8 cellular contexts compared by ENCODE assay signal in genomic region chr2:195559431-195559914, GRCh38.
A peak's percentile ranks its signal among the peaks of the same experiment; 100 is the strongest.
DNase-seq lines count a peak whose midpoint lies in the region; ATAC-seq, FAIRE-seq and TF ChIP-seq lines count a peak whose summit lies in the region.

No MANE protein-coding gene starts in this region.

- no peaks in the 10 kb centered on the region for H3K27me3 ChIP-seq in astrocyte (ENCODE audit: insufficient read depth, low read length)

- peak overlapping the region; percentile 1 for H3K27ac Mint-ChIP-seq in astrocyte (ENCODE audit: unreplicated experiment)
- H3K27ac Mint-ChIP-seq in natural killer cell treated with Interleukin-12 subunit alpha and Interleukin-12 subunit beta and Interleukin-15 and Interleukin-18, amount 100 ng/mL, for 72 hours = peak overlapping the region; percentile 98 to 100
- no peak overlapping the region for H3K27ac Mint-ChIP-seq in type B pancreatic cell

- H3K4me3 Mint-ChIP-seq in astrocyte (ENCODE audit: unreplicated experiment) (no peak overlapping the region), type B pancreatic cell (no peak overlapping the region)
- H3K4me3 Mint-ChIP-seq in natural killer cell treated with Interleukin-12 subunit alpha and Interleukin-12 subunit beta and Interleukin-15 and Interleukin-18, amount 100 ng/mL, for 72 hours = peak overlapping the region; percentile 90

- H3K4me2 ChIP-seq in astrocyte (ENCODE audit: low read length) = peak overlapping the region; percentile 60

- H3K36me3 ChIP-seq in astrocyte (ENCODE audit: insufficient read depth, low read length) = no peaks in the 10 kb centered on the region

- no peak overlapping the region for H3K4me3 ChIP-seq in AG10803 (ENCODE audit: low read length)
- H3K4me3 ChIP-seq in astrocyte (ENCODE audit: insufficient read depth, low read depth, low read length) = no peak overlapping the region

- H3K27ac ChIP-seq in astrocyte (ENCODE audit: low read depth, low read length) = peak overlapping the region; percentile 89

- H3K4me1 Mint-ChIP-seq in astrocyte (ENCODE audit: low read depth, unreplicated experiment) (peaks cover 20% of the 10 kb centered on the region), type B pancreatic cell (ENCODE audit: unreplicated experiment) (no peaks in the 10 kb centered on the region)
- peaks cover 43 to 63% of the 10 kb centered on the region in 2 donors for H3K4me1 Mint-ChIP-seq in natural killer cell treated with Interleukin-12 subunit alpha and Interleukin-12 subunit beta and Interleukin-15 and Interleukin-18, amount 100 ng/mL, for 72 hours (ENCODE audit: low read depth in 2 of 2)

- DNase-seq in AG10803 (ENCODE audit: low read depth) = peak; percentile 97
- peak; percentile 56 for DNase-seq in GM19239 (ENCODE audit: insufficient read length, low spot score)
- peak; percentile 38 to 99 (median 67) for DNase-seq in T-helper 1 cell
- peak; percentile 98 for DNase-seq in astrocyte (ENCODE audit: low read depth)
- DNase-seq in natural killer cell treated with Interleukin-12 subunit alpha and Interleukin-12 subunit beta and Interleukin-15 and Interleukin-18, amount 100 ng/mL, for 72 hours (ENCODE audit: low spot score) = peak; percentile 85
- no peak for DNase-seq in NCI-H1930 (lab: John Stamatoyannopoulos, UW)
- DNase-seq in type B pancreatic cell (ENCODE audit: extremely low spot score, unreplicated experiment) = no peak

- peak overlapping the region; percentile 35 for H2AFZ ChIP-seq in astrocyte (ENCODE audit: low read depth, low read length)

- ATAC-seq in HG03342 (IDR thresholded peaks at IDR 0.05; ENCODE audit: unreplicated experiment) = peak; percentile 83
- ATAC-seq in natural killer cell treated with Interleukin-12 subunit alpha and Interleukin-12 subunit beta and Interleukin-15 and Interleukin-18, amount 100 ng/mL, for 72 hours = peak; percentile 84 to 88

- H3K4me1 ChIP-seq in astrocyte (ENCODE audit: insufficient read depth, low read length) = peaks cover 29% of the 10 kb centered on the region

- no peaks in the 10 kb centered on the region for H3K27me3 Mint-ChIP-seq in astrocyte (ENCODE audit: low read depth, unreplicated experiment)
- H3K27me3 Mint-ChIP-seq in natural killer cell treated with Interleukin-12 subunit alpha and Interleukin-12 subunit beta and Interleukin-15 and Interleukin-18, amount 100 ng/mL, for 72 hours = no peaks in the 10 kb centered on the region
- no peaks in the 10 kb centered on the region for H3K27me3 Mint-ChIP-seq in type B pancreatic cell

- H3K9me3 Mint-ChIP-seq in astrocyte (ENCODE audit: unreplicated experiment) (no peaks in the 10 kb centered on the region), type B pancreatic cell (no peaks in the 10 kb centered on the region)
- H3K9me3 Mint-ChIP-seq in natural killer cell treated with Interleukin-12 subunit alpha and Interleukin-12 subunit beta and Interleukin-15 and Interleukin-18, amount 100 ng/mL, for 72 hours = peaks cover 2% of the 10 kb centered on the region

- H3K9ac ChIP-seq in astrocyte (ENCODE audit: low read length) = peak overlapping the region; percentile 7

- peak; percentile 99 for FAIRE-seq in GM19239 (lab: Jason Lieb, UNC)
- peak; percentile 37 for FAIRE-seq in astrocyte (lab: Jason Lieb, UNC)

- H3K79me2 ChIP-seq in astrocyte (ENCODE audit: insufficient read depth, low read length) = no peaks in the 10 kb centered on the region

- H3K9me3 ChIP-seq in astrocyte (ENCODE audit: insufficient read depth, low read depth, low read length) = no peaks in the 10 kb centered on the region

- no peaks in the 10 kb centered on the region for H4K20me1 ChIP-seq in astrocyte (ENCODE audit: insufficient read depth, low read length)

- TF ChIP-seq CTCF in AG10803 (conservative IDR thresholded peaks at IDR 0.05; ENCODE audit: low read length) = no peak
- TF ChIP-seq CTCF in astrocyte (IDR thresholded peaks at IDR 0.05; ENCODE audit: insufficient read depth, low read depth, low read length) = no peak
- no peak for TF ChIP-seq CTCF in type B pancreatic cell (conservative IDR thresholded peaks at IDR 0.05)

- H3K36me3 Mint-ChIP-seq in astrocyte (ENCODE audit: low read depth, unreplicated experiment) (no peaks in the 10 kb centered on the region), type B pancreatic cell (no peaks in the 10 kb centered on the region)
- peaks cover 24% of the 10 kb centered on the region for H3K36me3 Mint-ChIP-seq in natural killer cell treated with Interleukin-12 subunit alpha and Interleukin-12 subunit beta and Interleukin-15 and Interleukin-18, amount 100 ng/mL, for 72 hours

Comparison
In these comparisons a context has a peak if more than half of its experiments do, and no peak if none do; other contexts are left out.
1. DNase-seq: peak in AG10803 (single experiment), GM19239 (single experiment), T-helper 1 cell (5 of 5), astrocyte (single experiment) and natural killer cell treated with Interleukin-12 subunit alpha and Interleukin-12 subunit beta and Interleukin-15 and Interleukin-18, amount 100 ng/mL, for 72 hours (single experiment); none in NCI-H1930 (0 of 2) and type B pancreatic cell (single experiment).